Comparison of ENCODE assay signal across 21 cellular contexts in genomic region chr11:2724114-2724513, GRCh38. TPM values are rescaled to one million over a fixed set of nuclear protein-coding genes. Genes with fewer than 3 reads are reported as not detected.
DNase-seq lines count a peak whose midpoint lies in the region; ATAC-seq and TF ChIP-seq lines count a peak whose summit lies in the region.
"Had no signal": no experiment of that assay in that cellular context is flagged by ENCODE, and none has a peak within 500 bp of the region (broad histone marks: within the 10 kb centered on the region; RNA-seq: fewer than 3 reads in every experiment).

No MANE protein-coding gene starts in this region.

- peaks cover 0 to 18% of the 10 kb centered on the region in 2 donors for H3K9me3 ChIP-seq in neuronal stem cell (replicated peaks in 1 of 2; ENCODE audit: control insufficient read depth in 2 of 2, insufficient read depth in 1 of 2, low read depth in 1 of 2, low read length in 2 of 2)
- H3K9me3 ChIP-seq: BLaER1 treated with 17β-estradiol and CSF1 and Interleukin-3, amounts not matched to agents 10 nM and 100 nM; SJSA1 had no signal

- no peak overlapping the region for H2BK120ac ChIP-seq in neuronal stem cell (ENCODE audit: low read depth, low read length)

- POLR2A ChIA-PET in HEK293T (lab: Yijun Ruan, JAX): interaction anchor here (0.8 to 1.2 kb wide), 2 partner anchors 22 to 24 kb away, joined by 3 to 4 read pairs; partner anchors contain the start of gene KCNQ1OT1

- no CpG with 5 or more reads among the region's 16 CpGs for WGBS in neuronal stem cell (ENCODE audit: extremely low coverage in 2 of 2, insufficient read length in 2 of 2, insufficient replicate concordance in 1 of 2), 2 donors

- H3K27me3 Mint-ChIP-seq in type B pancreatic cell: no peaks in the 10 kb centered on the region
- H3K27me3 Mint-ChIP-seq: CD4-positive, alpha-beta T cell had no signal

- no peak overlapping the region for H3K4me3 ChIP-seq in neuronal stem cell (ENCODE audit: low read length in 2 of 2)
- H3K4me3 ChIP-seq: BLaER1 treated with 17β-estradiol and CSF1 and Interleukin-3, amounts not matched to agents 10 nM and 100 nM; PC-9; SJSA1 had no signal

- H3K14ac ChIP-seq in neuronal stem cell (ENCODE audit: low read length): peak overlapping the region; percentile 73

- H3K4me3 Mint-ChIP-seq in type B pancreatic cell: peak overlapping the region; percentile 30
- H3K4me3 Mint-ChIP-seq: CD4-positive, alpha-beta T cell had no signal

- H3K4ac ChIP-seq in neuronal stem cell (ENCODE audit: low read length): no peak overlapping the region

- no peaks in the 10 kb centered on the region for H3K9me3 Mint-ChIP-seq in type B pancreatic cell
- H3K9me3 Mint-ChIP-seq: CD4-positive, alpha-beta T cell had no signal

- H3K18ac ChIP-seq in neuronal stem cell (ENCODE audit: low read length): peak overlapping the region; percentile 66

- H2BK5ac ChIP-seq in neuronal stem cell (ENCODE audit: low read length): no peak overlapping the region

- no peak overlapping the region for H3K9ac ChIP-seq in neuronal stem cell (ENCODE audit: low read depth, low read length, poor library complexity)
- H3K9ac ChIP-seq: BLaER1 treated with 17β-estradiol and CSF1 and Interleukin-3, amounts not matched to agents 10 nM and 100 nM had no signal

- H3K27ac Mint-ChIP-seq in type B pancreatic cell: peak overlapping the region; percentile 47
- H3K27ac Mint-ChIP-seq: CD4-positive, alpha-beta T cell had no signal

- H2AFZ ChIP-seq in neuronal stem cell (ENCODE audit: low read length): no peak overlapping the region
- H2AFZ ChIP-seq: PC-9 had no signal

- H3K4me1 Mint-ChIP-seq in type B pancreatic cell (ENCODE audit: unreplicated experiment): peaks cover 50% of the 10 kb centered on the region

- H3K36me3 Mint-ChIP-seq in type B pancreatic cell: no peaks in the 10 kb centered on the region

- H3K27ac ChIP-seq in neuronal stem cell (replicated peaks; ENCODE audit: low read length): no peak overlapping the region
- H3K27ac ChIP-seq: BLaER1 treated with 17β-estradiol and CSF1 and Interleukin-3, amounts not matched to agents 10 nM and 100 nM; PC-9; SJSA1 had no signal

- H3K4me1 ChIP-seq in neuronal stem cell (ENCODE audit: control insufficient read depth in 2 of 2, insufficient read depth in 1 of 2, low read depth in 1 of 2, low read length in 2 of 2): peaks cover 13 to 26% of the 10 kb centered on the region in 2 donors
- H3K4me1 ChIP-seq: SJSA1 had no signal

- H4K91ac ChIP-seq in neuronal stem cell (ENCODE audit: low read depth, low read length, poor library complexity): no peak overlapping the region

- no peak overlapping the region for H4K8ac ChIP-seq in neuronal stem cell (ENCODE audit: low read depth, low read length)

- H3K4me2 ChIP-seq in neuronal stem cell (ENCODE audit: insufficient read depth, low read length, poor library complexity, severe bottlenecking): no peak overlapping the region
- H3K4me2 ChIP-seq: PC-9 had no signal

- no peaks in the 10 kb centered on the region for H3K36me3 ChIP-seq in neuronal stem cell (replicated peaks in 1 of 2; ENCODE audit: control insufficient read depth in 2 of 2, insufficient read depth in 2 of 2, low read length in 2 of 2)
- H3K36me3 ChIP-seq: BLaER1 treated with 17β-estradiol and CSF1 and Interleukin-3, amounts not matched to agents 10 nM and 100 nM; SJSA1 had no signal

- peaks cover 2% of the 10 kb centered on the region for H3K79me1 ChIP-seq in neuronal stem cell (ENCODE audit: low read depth, low read length)

- H3K23ac ChIP-seq in neuronal stem cell (ENCODE audit: low read depth, low read length, poor library complexity): no peak overlapping the region

- CTCF ChIA-PET in HEK293T (lab: Yijun Ruan, JAX): no interaction called here

- DNase-seq in HEK293T (ENCODE audit: extremely low spot score) (no peak), left kidney (ENCODE audit: low read depth, low spot score) (peak; percentile 98), neuronal stem cell (ENCODE audit: low spot score) (no peak), type B pancreatic cell (ENCODE audit: extremely low spot score, unreplicated experiment) (no peak), hepatic stellate cell (ENCODE audit: low spot score) (no peak), NAMALWA (ENCODE audit: low spot score) (no peak)
- DNase-seq: AML-193; CD4-positive, alpha-beta T cell; DMS53; HCEC 1CT; Karpas-422; NCI-H1092 treated with DMSO at 0.1 percent for 48 hours; NCI-H1436; NCI-H187; NCI-H446 treated with DMSO at 0.1 percent for 48 hours; NCI-H526; NCI-H82; PC-9 had no signal

- ATAC-seq in GM19397 (IDR thresholded peaks at IDR 0.05; ENCODE audit: unreplicated experiment): no peak

- H2BK15ac ChIP-seq in neuronal stem cell (ENCODE audit: low read length): peak overlapping the region; percentile 33

- H2AK5ac ChIP-seq in neuronal stem cell (ENCODE audit: low read depth, low read length): peak overlapping the region; percentile 49

- no peak overlapping the region for H2BK12ac ChIP-seq in neuronal stem cell (ENCODE audit: low read length)

- H3K27me3 ChIP-seq in neuronal stem cell (ENCODE audit: control insufficient read depth in 3 of 3, insufficient read depth in 3 of 3, low read depth in 1 of 3, low read length in 3 of 3): peaks cover 0 to 95% (median 38%) of the 10 kb centered on the region in 3 experiments
- H3K27me3 ChIP-seq: BLaER1 treated with 17β-estradiol and CSF1 and Interleukin-3, amounts not matched to agents 10 nM and 100 nM had no signal

- TF ChIP-seq CTCF in type B pancreatic cell (conservative IDR thresholded peaks at IDR 0.05): no peak

TF ChIP-seq in HEK293T, 16 proteins besides CTCF, POLR2A, EP300 and RAD21:
- TF ChIP-seq PKNOX1 (IDR thresholded peaks at IDR 0.05): peak; percentile 53
- TF ChIP-seq L3MBTL2 (conservative IDR thresholded peaks at IDR 0.05): no peak

RNA-seq across cellular contexts. Expression of gene KCNQ1OT1, which starts 24.3 kb away (rescaled TPM):
- 0.08 TPM for polyA plus RNA-seq in neuronal stem cell (2013, experiment 1 of 2)
- polyA plus RNA-seq in neuronal stem cell (2013, experiment 2 of 2): 0.11 TPM
- total RNA-seq in type B pancreatic cell (ENCODE audit: low replicate concordance): 3.3 and 7.0 TPM in 2 replicates
